In the genomic region with DNA sequence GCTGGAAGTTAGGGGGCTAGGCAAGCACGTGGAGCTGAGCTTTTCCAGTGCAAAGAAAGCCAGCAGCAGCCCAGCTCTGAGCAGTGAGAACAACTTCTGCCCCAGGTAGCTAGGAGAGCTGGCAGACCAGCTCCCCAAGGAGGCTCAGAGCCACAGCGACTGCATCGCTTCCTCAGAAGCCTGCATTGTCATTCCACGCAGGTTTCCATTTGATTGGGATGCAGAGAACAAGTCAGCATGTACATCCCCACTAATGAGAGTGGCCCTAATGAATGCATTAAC, we compare ENCODE assay signal across 28 cellular contexts. TPM values are rescaled to one million over a fixed set of nuclear protein-coding genes. Genes with fewer than 3 reads are reported as not detected.
"Had no signal": no experiment of that assay in that cellular context is flagged by ENCODE, and none has a peak within 500 bp of the region (broad histone marks: within the 10 kb centered on the region; RNA-seq: fewer than 3 reads in every experiment).

No MANE protein-coding gene starts in this region.

- H3K27ac Mint-ChIP-seq: effector memory CD8-positive, alpha-beta T cell; natural killer cell treated with Interleukin-12 subunit alpha and Interleukin-12 subunit beta and Interleukin-15 and Interleukin-18, amount 100 ng/mL, for 72 hours; neural progenitor cell; stimulated activated memory B cell treated with anti-CD40 and anti-IgM and Interleukin-4, amounts not matched to agents 10 μg/mL and 1 μg/mL and 100 μg/mL, for 72 hours; stimulated activated naive CD8-positive, alpha-beta T cell treated with anti-CD3 and anti-CD28 coated beads, Interleukin-15, amount 100 ng/mL, for 72 hours had no signal

- ATAC-seq: effector memory CD8-positive, alpha-beta T cell; foreskin keratinocyte; left colon; left ventricle myocardium superior; natural killer cell treated with Interleukin-12 subunit alpha and Interleukin-12 subunit beta and Interleukin-15 and Interleukin-18, amount 100 ng/mL, for 72 hours; right lobe of liver; stimulated activated memory B cell treated with anti-CD40 and anti-IgM and Interleukin-4, amounts not matched to agents 10 μg/mL and 1 μg/mL and 100 μg/mL, for 72 hours; stimulated activated naive CD8-positive, alpha-beta T cell treated with anti-CD3 and anti-CD28 coated beads, Interleukin-15, amount 100 ng/mL, for 72 hours had no signal

- H3K9me3 Mint-ChIP-seq: natural killer cell treated with Interleukin-12 subunit alpha and Interleukin-12 subunit beta and Interleukin-15 and Interleukin-18, amount 100 ng/mL, for 72 hours had no signal

- H3K4me3 Mint-ChIP-seq: effector memory CD8-positive, alpha-beta T cell; natural killer cell treated with Interleukin-12 subunit alpha and Interleukin-12 subunit beta and Interleukin-15 and Interleukin-18, amount 100 ng/mL, for 72 hours; neural progenitor cell; stimulated activated memory B cell treated with anti-CD40 and anti-IgM and Interleukin-4, amounts not matched to agents 10 μg/mL and 1 μg/mL and 100 μg/mL, for 72 hours; stimulated activated naive CD8-positive, alpha-beta T cell treated with anti-CD3 and anti-CD28 coated beads, Interleukin-15, amount 100 ng/mL, for 72 hours had no signal

- H3K27ac ChIP-seq: epithelial cell of prostate, esophagus squamous epithelium, foreskin keratinocyte, neural progenitor cell, parathyroid adenoma, prostate gland, right lobe of liver, spleen, testis, tibial nerve had no signal

- H3K9me3 ChIP-seq: prostate gland, right lobe of liver, testis had no signal

- H3K9ac ChIP-seq: neural progenitor cell, parathyroid adenoma had no signal

- H3K36me3 Mint-ChIP-seq: natural killer cell treated with Interleukin-12 subunit alpha and Interleukin-12 subunit beta and Interleukin-15 and Interleukin-18, amount 100 ng/mL, for 72 hours; neural progenitor cell had no signal

- H3K36me3 ChIP-seq: esophagus squamous epithelium, neural progenitor cell, prostate gland, right lobe of liver, spleen, tibial nerve had no signal

- H3K27me3 ChIP-seq: foreskin keratinocyte, neural progenitor cell, right lobe of liver, testis, tibial nerve had no signal

- DNase-seq: effector memory CD8-positive, alpha-beta T cell; esophagus squamous epithelium; foreskin keratinocyte; left colon; left ventricle myocardium superior; mesenchymal stem cell; midbrain; occipital lobe; right lobe of liver; spleen; stimulated activated CD4-positive, alpha-beta T cell treated with anti-CD3 and anti-CD28 coated beads, Interleukin-15, amount 100 ng/mL, for 24 hours; stimulated activated CD4-positive, alpha-beta T cell treated with anti-CD3 and anti-CD28 coated beads, Interleukin-1b, Interleukin-23, amount 100 ng/mL, for 48 hours; stimulated activated CD4-positive, alpha-beta T cell treated with anti-CD3 and anti-CD28 coated beads, Interleukin-4, amount 100 ng/mL, for 24 hours; stimulated activated naive CD8-positive, alpha-beta T cell treated with anti-CD3 and anti-CD28 coated beads, Interleukin-15, amount 100 ng/mL, for 72 hours; testis had no signal

- H3K4me1 ChIP-seq: esophagus squamous epithelium, foreskin keratinocyte, neural progenitor cell, parathyroid adenoma, prostate gland, right lobe of liver, spleen, testis, tibial nerve had no signal

- H3K4me3 ChIP-seq: esophagus squamous epithelium, lung, neural progenitor cell, prostate gland, right lobe of liver, spleen, testis, tibial nerve had no signal

- H3K4me1 Mint-ChIP-seq: stimulated activated naive CD8-positive, alpha-beta T cell treated with anti-CD3 and anti-CD28 coated beads, Interleukin-15, amount 100 ng/mL, for 72 hours had no signal

RNA-seq across cellular contexts. Expression of a gene that starts 45.1 kb away (rescaled TPM):
- total RNA-seq: esophagus squamous epithelium; foreskin keratinocyte; kidney epithelial cell; left colon; left ventricle myocardium superior; natural killer cell treated with Interleukin-12 subunit alpha and Interleukin-12 subunit beta and Interleukin-15 and Interleukin-18, amount 100 ng/mL, for 72 hours; renal cortical epithelial cell; right lobe of liver; skeletal muscle tissue; spleen; subcutaneous adipose tissue; tibial nerve; urinary bladder had no signal
